In genomic region chr6:163984446-163984936, GRCh38 we compare ENCODE assay signal across 13 cellular contexts.
DNase-seq lines count a peak whose midpoint lies in the region; ATAC-seq lines count a peak whose summit lies in the region.
"Had no signal": no experiment of that assay in that cellular context is flagged by ENCODE, and none has a peak within 500 bp of the region (broad histone marks: within the 10 kb centered on the region; RNA-seq: fewer than 3 reads in every experiment).

No MANE protein-coding gene starts in this region.

- no peaks in the 10 kb centered on the region for H3K36me3 Mint-ChIP-seq in memory B cell
- H3K36me3 Mint-ChIP-seq: CD4-positive, CD25-positive, alpha-beta regulatory T cell had no signal

- H3K27ac Mint-ChIP-seq in memory B cell = no peak overlapping the region
- H3K27ac Mint-ChIP-seq: progenitor cell of endocrine pancreas had no signal

- H3K4me1 Mint-ChIP-seq in memory B cell = peaks cover 9% of the 10 kb centered on the region

- peaks cover 2% of the 10 kb centered on the region for H3K27me3 Mint-ChIP-seq in memory B cell
- H3K27me3 Mint-ChIP-seq: CD4-positive, CD25-positive, alpha-beta regulatory T cell; progenitor cell of endocrine pancreas had no signal

- intact Hi-C loops in posterior vena cava (cut with DNase I) = no loop called here

- peak; percentile 72 for ATAC-seq in GM18502 (IDR thresholded peaks at IDR 0.05; ENCODE audit: poor library complexity, unreplicated experiment)
- ATAC-seq in HG02588 (IDR thresholded peaks at IDR 0.05; ENCODE audit: unreplicated experiment) = peak; percentile 52
- peak; percentile 88 for ATAC-seq in memory B cell (ENCODE audit: low read depth)
- ATAC-seq: PC-3 had no signal

- H3K9me3 Mint-ChIP-seq in memory B cell = no peaks in the 10 kb centered on the region

- peak overlapping the region; percentile 51 for H3K4me3 Mint-ChIP-seq in memory B cell
- H3K4me3 Mint-ChIP-seq: CD4-positive, CD25-positive, alpha-beta regulatory T cell had no signal

- peak; percentile 14 for DNase-seq in NCI-H69 (lab: John Stamatoyannopoulos, UW)
- peak; percentile 4 to 16 for DNase-seq in memory B cell (ENCODE audit: low spot score in 2 of 2)
- DNase-seq in NK-92 treated with Interleukin-12 subunit alpha and Interleukin-12 subunit beta, amount 100 ng/mL, for 24 hours (lab: John Stamatoyannopoulos, UW) = no peak
- no peak for DNase-seq in HPDE6-E6E7 (ENCODE audit: extremely low spot score)
- no peak for DNase-seq in NCI-H526 treated with DMSO at 0.1 percent for 48 hours (lab: John Stamatoyannopoulos, UW)
- no peak for DNase-seq in posterior vena cava (ENCODE audit: low spot score)
- DNase-seq: activated T-cell treated with anti-CD3 and anti-CD28 coated beads for 4 hours; CD4-positive, CD25-positive, alpha-beta regulatory T cell; PC-3; upper lobe of left lung had no signal

Comparison
In these comparisons a context has a peak if more than half of its experiments do, and no peak if none do; other contexts are left out.
1. DNase-seq: peak in NCI-H69 (single experiment) and memory B cell (2 of 2); none in NK-92 treated with Interleukin-12 subunit alpha and Interleukin-12 subunit beta, amount 100 ng/mL, for 24 hours (single experiment), HPDE6-E6E7 (single experiment), NCI-H526 treated with DMSO at 0.1 percent for 48 hours (single experiment) and posterior vena cava (single experiment).
2. Peak in every context shown above with its lines, with median percentiles within 50 percentile points of each other: ATAC-seq.